Comparison of ENCODE assay signal across 13 cellular contexts in the genomic region with DNA sequence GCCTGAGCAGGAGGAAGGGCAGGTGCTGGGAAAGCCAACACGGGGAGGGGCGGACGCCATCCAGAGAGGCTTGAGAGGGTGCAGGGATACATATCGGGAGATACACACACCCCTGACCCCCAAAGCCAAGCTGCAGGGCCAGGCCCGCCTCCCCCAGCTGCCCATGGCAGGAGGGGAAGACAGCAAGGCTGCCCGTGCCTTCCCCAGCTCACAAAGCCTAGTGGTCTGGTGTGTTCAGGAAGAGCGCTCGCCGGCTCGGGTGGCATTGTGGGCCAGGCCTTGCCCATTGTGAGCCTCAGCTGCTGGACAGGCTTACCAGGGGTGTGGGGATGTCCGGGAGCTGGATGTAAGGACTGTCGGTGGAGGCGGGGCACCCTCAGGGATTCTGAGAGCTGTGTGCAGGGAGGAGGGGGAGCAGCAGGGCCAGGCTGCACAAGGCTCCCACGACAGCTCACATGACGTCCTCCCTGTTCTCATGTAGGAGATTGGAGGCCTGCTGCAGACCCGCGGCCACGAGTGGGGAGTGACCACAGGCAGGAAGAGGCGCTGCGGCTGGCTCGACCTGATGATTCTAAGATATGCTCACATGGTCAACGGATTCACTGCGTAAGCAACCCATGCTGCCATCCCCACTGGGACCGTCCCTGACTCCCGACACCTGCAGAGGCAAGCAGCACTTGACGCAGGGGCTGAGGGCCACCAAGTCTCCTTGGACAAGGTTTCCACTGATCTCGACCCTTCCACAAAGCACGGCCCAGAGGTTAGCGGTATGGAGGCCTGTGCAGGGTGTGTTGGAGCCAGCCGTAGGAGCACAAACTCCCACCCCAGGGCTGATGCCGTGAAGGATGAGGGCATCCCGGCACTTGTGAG.
"Had no signal": no experiment of that assay in that cellular context is flagged by ENCODE, and none has a peak within 500 bp of the region (broad histone marks: within the 10 kb centered on the region; RNA-seq: fewer than 3 reads in every experiment).

No MANE protein-coding gene starts in this region.

- FAIRE-seq: frontal cortex, islet of Langerhans had no signal

- H3K9me3 ChIP-seq: left lung, ovary had no signal

- H3K27me3 ChIP-seq: left lung, ovary had no signal

- H3K4me1 ChIP-seq: left lung had no signal

- DNase-seq: activated CD4-positive, alpha-beta T cell treated with anti-CD3 and anti-CD28 coated beads, Interleukin-2, amount 50 U/mL, for 1 hour; activated naive CD8-positive, alpha-beta T cell treated with anti-CD3 and anti-CD28 coated beads for 36 hours; cerebellar nuclear complex; ovary; stimulated activated CD4-positive, alpha-beta T cell treated with anti-CD3 and anti-CD28 coated beads, Interleukin-2, amount 100 ng/mL, for 48 hours; SW 1271; trophoblast cell had no signal

- H3K27ac ChIP-seq: epithelial cell of prostate, left lung, ovary had no signal

- H3K36me3 ChIP-seq: left lung, ovary had no signal

- H3K4me3 ChIP-seq: left lung, ovary had no signal

- ATAC-seq: activated CD4-positive, CD25-positive, alpha-beta regulatory T cell treated with anti-CD3 and anti-CD28 coated beads, Interleukin-2, amount 50 U/mL, for 24 hours; left lung; natural killer cell treated with Interleukin-12 subunit alpha and Interleukin-12 subunit beta and Interleukin-15 and Interleukin-18, amount 100 ng/mL, for 72 hours had no signal
